Comparison of ENCODE assay signal across 9 cellular contexts in genomic region chr7:1225462-1226154, GRCh38. TPM values are rescaled to one million over a fixed set of nuclear protein-coding genes. Genes with fewer than 3 reads are reported as not detected.
DNase-seq lines count a peak whose midpoint lies in the region; ATAC-seq and TF ChIP-seq lines count a peak whose summit lies in the region.
"Had no signal": no experiment of that assay in that cellular context is flagged by ENCODE, and none has a peak within 500 bp of the region (broad histone marks: within the 10 kb centered on the region; RNA-seq: fewer than 3 reads in every experiment).

No MANE protein-coding gene starts in this region.

- no peak overlapping the region for H3K18ac ChIP-seq in H9 (ENCODE audit: insufficient read length, low read depth, low read length)

- H2AK5ac ChIP-seq in H9 (ENCODE audit: insufficient read length, low read length), result no peak overlapping the region

- H2BK5ac ChIP-seq in H9 (ENCODE audit: insufficient read length, low read length), result no peak overlapping the region

- H3K4me2 ChIP-seq in H9 (ENCODE audit: insufficient read depth, insufficient read length, low read length), result no peak overlapping the region

- H3K36me3 Mint-ChIP-seq in H9 (ENCODE audit: insufficient read depth in 1 of 3, low read depth in 3 of 3) (no peaks in the 10 kb centered on the region), osteocyte (ENCODE audit: unreplicated experiment) (peaks cover 2% of the 10 kb centered on the region)
- no peaks in the 10 kb centered on the region for H3K36me3 Mint-ChIP-seq in activated CD4-positive, alpha-beta T cell treated with anti-CD3 and anti-CD28 coated beads for 36 hours (ENCODE audit: low read depth)
- H3K36me3 Mint-ChIP-seq in effector memory CD8-positive, alpha-beta T cell (ENCODE audit: insufficient read depth), result peaks cover 29% of the 10 kb centered on the region
- H3K36me3 Mint-ChIP-seq in stimulated activated memory B cell treated with anti-CD40 and anti-IgM and Interleukin-4, amounts not matched to agents 10 μg/mL and 1 μg/mL and 100 μg/mL, for 72 hours, result no peaks in the 10 kb centered on the region

- no peak overlapping the region for H3K23ac ChIP-seq in H9 (ENCODE audit: insufficient read length, low read depth, low read length)

- no peaks in the 10 kb centered on the region for H4K20me1 ChIP-seq in H9 (ENCODE audit: control insufficient read depth, insufficient read depth, insufficient read length)

- TF ChIP-seq CTCF in H9 (conservative IDR thresholded peaks at IDR 0.05) (peak; percentile 97), osteocyte (IDR thresholded peaks at IDR 0.05) (peak; percentile 65)

- H3K27me3 Mint-ChIP-seq in H9 (ENCODE audit: low read depth), result peaks cover 94% of the 10 kb centered on the region
- H3K27me3 Mint-ChIP-seq in activated CD4-positive, alpha-beta T cell treated with anti-CD3 and anti-CD28 coated beads for 36 hours, result peaks cover 49% of the 10 kb centered on the region
- H3K27me3 Mint-ChIP-seq in effector memory CD8-positive, alpha-beta T cell, result peaks cover 75 to 85% of the 10 kb centered on the region in 2 donors
- peaks cover 62% of the 10 kb centered on the region for H3K27me3 Mint-ChIP-seq in osteocyte (ENCODE audit: unreplicated experiment)
- peaks cover 77% of the 10 kb centered on the region for H3K27me3 Mint-ChIP-seq in stimulated activated memory B cell treated with anti-CD40 and anti-IgM and Interleukin-4, amounts not matched to agents 10 μg/mL and 1 μg/mL and 100 μg/mL, for 72 hours

- ATAC-seq in activated CD4-positive, alpha-beta T cell treated with anti-CD3 and anti-CD28 coated beads for 36 hours, result peak; percentile 33
- ATAC-seq in effector memory CD8-positive, alpha-beta T cell (replicated peaks), result peak; percentile 51
- ATAC-seq in GM18868 (IDR thresholded peaks at IDR 0.05; ENCODE audit: unreplicated experiment) (no peak), HG02938 (IDR thresholded peaks at IDR 0.05; ENCODE audit: unreplicated experiment) (no peak)
- no peak for ATAC-seq in stimulated activated memory B cell treated with anti-CD40 and anti-IgM and Interleukin-4, amounts not matched to agents 10 μg/mL and 1 μg/mL and 100 μg/mL, for 72 hours

- H3K14ac ChIP-seq in H9 (ENCODE audit: insufficient read depth, low read length), result no peak overlapping the region

- intact Hi-C loops in activated CD4-positive, alpha-beta T cell treated with anti-CD3 and anti-CD28 coated beads for 36 hours (cut with DNase I, micrococcal nuclease), result loop anchor here (1.0 to 5.0 kb wide), 6 partner anchors 13 to 249 kb away; no protein-coding TSS in a partner anchor
- intact Hi-C loops in posterior vena cava (cut with DNase I), result loop anchor here (5.0 to 10.0 kb wide), 2 partner anchors 189 to 247 kb away; no protein-coding TSS in a partner anchor

- H3K9me3 ChIP-seq in H9 (ENCODE audit: control insufficient read depth, low read depth, low read length), result no peaks in the 10 kb centered on the region

- no peak overlapping the region for H3K56ac ChIP-seq in H9 (ENCODE audit: insufficient read length, low read depth, low read length)

- H3K4me3 Mint-ChIP-seq in H9 (peak overlapping the region in 1 of 2 experiments; percentile 50; a peak in 2 of 5 replicates), osteocyte (ENCODE audit: unreplicated experiment) (no peak overlapping the region)
- no peak overlapping the region for H3K4me3 Mint-ChIP-seq in activated CD4-positive, alpha-beta T cell treated with anti-CD3 and anti-CD28 coated beads for 36 hours
- H3K4me3 Mint-ChIP-seq in effector memory CD8-positive, alpha-beta T cell, result no peak overlapping the region
- no peak overlapping the region for H3K4me3 Mint-ChIP-seq in stimulated activated memory B cell treated with anti-CD40 and anti-IgM and Interleukin-4, amounts not matched to agents 10 μg/mL and 1 μg/mL and 100 μg/mL, for 72 hours

- no peaks in the 10 kb centered on the region; the same call in 1 of the 2 replicates for H3K4me1 ChIP-seq in H9 (ENCODE audit: insufficient read depth, low read length)

- no peak overlapping the region for H2BK12ac ChIP-seq in H9 (ENCODE audit: insufficient read length, low read depth, low read length)

- no peak overlapping the region for H3T11ph ChIP-seq in H9 (ENCODE audit: low read length)

- no peak overlapping the region for H3K27ac Mint-ChIP-seq in H9
- no peak overlapping the region for H3K27ac Mint-ChIP-seq in activated CD4-positive, alpha-beta T cell treated with anti-CD3 and anti-CD28 coated beads for 36 hours
- peak overlapping the region in 1 of 2 donors; percentile 44 for H3K27ac Mint-ChIP-seq in effector memory CD8-positive, alpha-beta T cell
- peak overlapping the region; percentile 7 for H3K27ac Mint-ChIP-seq in osteocyte (ENCODE audit: unreplicated experiment)
- H3K27ac Mint-ChIP-seq in stimulated activated memory B cell treated with anti-CD40 and anti-IgM and Interleukin-4, amounts not matched to agents 10 μg/mL and 1 μg/mL and 100 μg/mL, for 72 hours, result no peak overlapping the region

- no peak overlapping the region for H4K8ac ChIP-seq in H9 (replicated peaks; ENCODE audit: insufficient read length, low read depth, low read length)

- no peak overlapping the region for H2BK20ac ChIP-seq in H9 (ENCODE audit: low read depth, low read length, poor library complexity, severe bottlenecking)

- peaks cover 14% of the 10 kb centered on the region for H3K23me2 ChIP-seq in H9 (ENCODE audit: insufficient read length, low read depth, low read length, poor library complexity, severe bottlenecking)

- no peaks in the 10 kb centered on the region for H3K79me1 ChIP-seq in H9 (ENCODE audit: insufficient read depth, low read depth, low read length, poor library complexity, severe bottlenecking)

- no CpG with 5 or more reads among the region's 51 CpGs for WGBS in H9 (ENCODE audit: extremely low coverage, insufficient read length, low lambda C conversion rate)

- H3K27me3 ChIP-seq in H9 (ENCODE audit: insufficient read depth, low read length), result peaks cover 61% of the 10 kb centered on the region

- 0 out of 5 replicates have a peak, but pooled peaks cover 0 to 2% of the 10 kb centered on the region in 2 experiments for H3K9me3 Mint-ChIP-seq in H9
- no peaks in the 10 kb centered on the region for H3K9me3 Mint-ChIP-seq in activated CD4-positive, alpha-beta T cell treated with anti-CD3 and anti-CD28 coated beads for 36 hours (ENCODE audit: low read depth)
- no peaks in the 10 kb centered on the region for H3K9me3 Mint-ChIP-seq in effector memory CD8-positive, alpha-beta T cell
- H3K9me3 Mint-ChIP-seq in osteocyte (ENCODE audit: unreplicated experiment), result no peaks in the 10 kb centered on the region
- no peaks in the 10 kb centered on the region for H3K9me3 Mint-ChIP-seq in stimulated activated memory B cell treated with anti-CD40 and anti-IgM and Interleukin-4, amounts not matched to agents 10 μg/mL and 1 μg/mL and 100 μg/mL, for 72 hours

- no peak overlapping the region for H4K91ac ChIP-seq in H9 (ENCODE audit: insufficient read length, low read depth, low read length)

- no peak overlapping the region for H4K5ac ChIP-seq in H9 (ENCODE audit: insufficient read length, low read depth, low read length)

- no peak overlapping the region for H3K9ac ChIP-seq in H9 (ENCODE audit: extremely low read depth, insufficient read length, low read length)

- no peak overlapping the region for H3K27ac ChIP-seq in H9 (ENCODE audit: insufficient read length, low read depth, low read length)

- H3K4me1 Mint-ChIP-seq in H9 (peaks cover 16 to 43% of the 10 kb centered on the region in 2 experiments), osteocyte (ENCODE audit: unreplicated experiment) (peaks cover 3% of the 10 kb centered on the region)
- no peaks in the 10 kb centered on the region for H3K4me1 Mint-ChIP-seq in activated CD4-positive, alpha-beta T cell treated with anti-CD3 and anti-CD28 coated beads for 36 hours
- H3K4me1 Mint-ChIP-seq in effector memory CD8-positive, alpha-beta T cell (ENCODE audit: low read depth in 2 of 2), result peaks cover 0 to 2% of the 10 kb centered on the region in 2 donors
- no peaks in the 10 kb centered on the region for H3K4me1 Mint-ChIP-seq in stimulated activated memory B cell treated with anti-CD40 and anti-IgM and Interleukin-4, amounts not matched to agents 10 μg/mL and 1 μg/mL and 100 μg/mL, for 72 hours

- H2BK120ac ChIP-seq in H9 (ENCODE audit: low read depth, low read length, poor library complexity, severe bottlenecking), result no peak overlapping the region

- H2BK15ac ChIP-seq in H9 (ENCODE audit: low read depth, low read length), result no peak overlapping the region

- DNase-seq in H9 (peak; percentile 25), osteocyte (ENCODE audit: extremely low spot score, unreplicated experiment) (no peak), posterior vena cava (ENCODE audit: low spot score) (no peak)
- peak; percentile 74 for DNase-seq in activated CD4-positive, alpha-beta T cell treated with anti-CD3 and anti-CD28 coated beads for 36 hours
- DNase-seq in effector memory CD8-positive, alpha-beta T cell, result peak; percentile 35 to 47 (median 35)

- no peak overlapping the region for H3K4ac ChIP-seq in H9 (ENCODE audit: low read depth, low read length)

- H3K79me2 ChIP-seq in H9 (ENCODE audit: insufficient read depth, low read length), result no peaks in the 10 kb centered on the region

- POLR2A ChIA-PET in activated CD4-positive, alpha-beta T cell treated with anti-CD3 and anti-CD28 coated beads for 36 hours (lab: Charles Lee), result no interaction called here

- CTCF ChIA-PET in activated CD4-positive, alpha-beta T cell treated with anti-CD3 and anti-CD28 coated beads for 36 hours (lab: Charles Lee), result interaction anchor here (0.6 to 0.9 kb wide), 3 partner anchors 22 to 701 kb away, joined by 3 read pairs; no protein-coding TSS in a partner anchor

- no peak overlapping the region for H2AFZ ChIP-seq in H9 (ENCODE audit: low read length)

RNA-seq across cellular contexts. Expression of gene UNCX, which starts 7.1 kb away (rescaled TPM):
- total RNA-seq in H9 (2021), result not detected in 2 replicates
- total RNA-seq in activated CD4-positive, alpha-beta T cell treated with anti-CD3 and anti-CD28 coated beads for 36 hours, result not detected
- total RNA-seq in osteocyte, result not detected in 2 replicates
- not detected for total RNA-seq in posterior vena cava
- total RNA-seq: T-helper 2 cell treated with Interferon-gamma antibody and Interleukin-4, amounts not matched to agents 100 ng/mL and 5 ng/mL, for 36 hours had no signal

Comparison
In these comparisons a context has a peak if more than half of its experiments do, and no peak if none do; other contexts are left out.
1. DNase-seq: peak in H9 (single experiment), activated CD4-positive, alpha-beta T cell treated with anti-CD3 and anti-CD28 coated beads for 36 hours (single experiment) and effector memory CD8-positive, alpha-beta T cell (3 of 3); none in osteocyte (single experiment) and posterior vena cava (single experiment).
2. ATAC-seq: peak in activated CD4-positive, alpha-beta T cell treated with anti-CD3 and anti-CD28 coated beads for 36 hours (single experiment) and effector memory CD8-positive, alpha-beta T cell (single experiment); none in GM18868 (single experiment), stimulated activated memory B cell treated with anti-CD40 and anti-IgM and Interleukin-4, amounts not matched to agents 10 μg/mL and 1 μg/mL and 100 μg/mL, for 72 hours (single experiment) and HG02938 (single experiment).